ENCODE assay signal across 9 cellular contexts in the genomic region with DNA sequence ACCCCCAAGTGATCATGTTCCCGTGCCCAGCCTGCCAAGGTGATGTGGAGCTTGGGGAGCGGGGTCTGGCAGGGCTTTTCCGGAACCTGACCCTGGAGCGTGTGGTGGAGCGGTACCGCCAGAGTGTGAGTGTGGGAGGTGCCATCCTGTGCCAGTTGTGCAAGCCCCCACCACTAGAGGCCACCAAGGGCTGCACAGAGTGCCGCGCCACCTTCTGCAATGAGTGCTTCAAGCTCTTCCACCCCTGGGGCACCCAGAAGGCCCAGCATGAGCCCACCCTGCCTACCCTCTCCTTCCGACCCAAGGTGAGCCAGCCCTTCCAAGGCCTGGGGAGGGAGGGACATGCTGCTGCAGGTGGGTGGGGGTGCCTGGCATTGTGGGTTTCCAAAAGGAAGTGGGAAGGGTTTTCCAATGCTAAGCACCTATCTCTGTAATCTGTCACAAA. TPM values are rescaled to one million over a fixed set of nuclear protein-coding genes. Genes with fewer than 3 reads are reported as not detected.
A peak's percentile ranks its signal among the peaks of the same experiment; 100 is the strongest.
DNase-seq lines count a peak whose midpoint lies in the region; ATAC-seq and TF ChIP-seq lines count a peak whose summit lies in the region.
"Had no signal": no experiment of that assay in that cellular context is flagged by ENCODE, and none has a peak within 500 bp of the region (broad histone marks: within the 10 kb centered on the region; RNA-seq: fewer than 3 reads in every experiment).

No MANE protein-coding gene starts in this region.

- no peaks in the 10 kb centered on the region for H4K20me1 ChIP-seq in SK-N-SH (ENCODE audit: insufficient read depth)
- H4K20me1 ChIP-seq in MM.1S (ENCODE audit: insufficient read depth, low read length): no peaks in the 10 kb centered on the region

- peaks cover 0 to 33% of the 10 kb centered on the region in 2 experiments; a peak in 3 of 4 replicates for H3K4me1 ChIP-seq in SK-N-SH (ENCODE audit: control insufficient read depth in 1 of 2, insufficient read depth in 2 of 2, low read depth in 1 of 2, low read length in 1 of 2)
- peaks cover 21% of the 10 kb centered on the region for H3K4me1 ChIP-seq in MM.1S (ENCODE audit: low read length)
- H3K4me1 ChIP-seq in spleen: peaks cover 11 to 81% (median 48%) of the 10 kb centered on the region in 6 donors
- H3K4me1 ChIP-seq: HAP-1 had no signal

- CTCF ChIA-PET in SK-N-SH (lab: Yijun Ruan, JAX): interaction anchor here (0.6 to 14.8 kb wide), 16 partner anchors 10 to 97 kb away, joined by 3 to 496 read pairs (median 10); a partner anchor contains a TSS

- POLR2A ChIA-PET in SK-N-SH (lab: Yijun Ruan, JAX): interaction anchor here (2.0 to 2.8 kb wide), 3 partner anchors 9 to 31 kb away, joined by 7 to 27 read pairs (median 9); a partner anchor contains a TSS

- H2AFZ ChIP-seq in SK-N-SH (ENCODE audit: low read depth) (no peak overlapping the region), MM.1S (ENCODE audit: low read length) (no peak overlapping the region)

- ATAC-seq in SK-N-SH treated with all-trans-retinoic acid at 6 μM for 48 hours: no peak
- no peak for ATAC-seq in GM21367 (IDR thresholded peaks at IDR 0.05; ENCODE audit: unreplicated experiment)
- no peak for ATAC-seq in HG03025 (IDR thresholded peaks at IDR 0.05; ENCODE audit: low FRiP score, unreplicated experiment)
- ATAC-seq in HG02759 (IDR thresholded peaks at IDR 0.05; ENCODE audit: unreplicated experiment): no peak

- TF ChIP-seq RAD21 in SK-N-SH (IDR thresholded peaks at IDR 0.05; ENCODE audit: low read length): no peak

- H3K27me3 ChIP-seq in SK-N-SH (ENCODE audit: insufficient read depth) (no peaks in the 10 kb centered on the region), MM.1S (replicated peaks; ENCODE audit: insufficient read depth, low read length) (peaks cover 47% of the 10 kb centered on the region), spleen (replicated peaks in 1 of 7) (peaks cover 0 to 25% (median 15%) of the 10 kb centered on the region in 7 donors)

- no peaks in the 10 kb centered on the region for H3K9me3 Mint-ChIP-seq in activated T-helper 2 cell treated with anti-CD3 and anti-CD28 coated beads, Interferon-gamma antibody, Interleukin-2, Interleukin-4, amounts not matched to agents 10 μg/mL and 5 μg/mL and 100 μg/mL, durations not matched to agents 14 hours and 24 hours and 36 hours

- TF ChIP-seq POLR2A in spleen (IDR thresholded peaks at IDR 0.05): no peak

- peak overlapping the region in 1 of 2 experiments; percentile 92; a peak in 2 of 4 replicates for H3K27ac ChIP-seq in SK-N-SH (ENCODE audit: low read depth in 2 of 2, low read length in 1 of 2)
- no peak overlapping the region for H3K27ac ChIP-seq in MM.1S (ENCODE audit: low read length)
- peak overlapping the region in 1 of 8 donors; percentile 34 for H3K27ac ChIP-seq in spleen

- H3K27me3 Mint-ChIP-seq in activated T-helper 2 cell treated with anti-CD3 and anti-CD28 coated beads, Interferon-gamma antibody, Interleukin-2, Interleukin-4, amounts not matched to agents 10 μg/mL and 5 μg/mL and 100 μg/mL, durations not matched to agents 14 hours and 24 hours and 36 hours (ENCODE audit: low read depth): no peaks in the 10 kb centered on the region

- 100% methylated on average over 3 of the region's 9 CpGs for WGBS in SK-N-SH (ENCODE audit: low lambda C conversion rate)
- WGBS in spleen, 5 donors: 62 to 84% (median 68%) methylated on average over 8 to 9 of the region's 9 CpGs

- intact Hi-C loops in activated T-helper 2 cell treated with anti-CD3 and anti-CD28 coated beads, Interferon-gamma antibody, Interleukin-2, Interleukin-4, amounts not matched to agents 10 μg/mL and 5 μg/mL and 100 μg/mL, durations not matched to agents 14 hours and 24 hours and 36 hours (cut with micrococcal nuclease): loop anchor here (1.0 to 2.0 kb wide), 2 partner anchors 17 to 50 kb away; no protein-coding TSS in a partner anchor
- intact Hi-C loops in spleen (cut with DNase I; ENCODE audit: low total_unique reads): loop anchor here (10.0 kb wide), 1 partner anchor 49 kb away; no protein-coding TSS in a partner anchor

- TF ChIP-seq CTCF in SK-N-SH (IDR thresholded peaks at IDR 0.05): no peak; the same call in 1 of the 2 replicates
- TF ChIP-seq CTCF in MM.1S (IDR thresholded peaks at IDR 0.05; ENCODE audit: low read length): peak; percentile 24
- TF ChIP-seq CTCF in spleen (IDR thresholded peaks at IDR 0.05 in 8 of 11, conservative IDR thresholded peaks at IDR 0.05 in 3 of 11): no peak

- H3K79me2 ChIP-seq in SK-N-SH (ENCODE audit: insufficient read depth): peaks cover 33% of the 10 kb centered on the region
- peaks cover 18% of the 10 kb centered on the region for H3K79me2 ChIP-seq in MM.1S (ENCODE audit: low read length)

- H3K9me3 ChIP-seq in SK-N-SH (no peaks in the 10 kb centered on the region), MM.1S (replicated peaks; ENCODE audit: insufficient read depth, low read length) (no peaks in the 10 kb centered on the region), spleen (no peaks in the 10 kb centered on the region)
- H3K9me3 ChIP-seq: HAP-1 had no signal

- H3K4me3 ChIP-seq in SK-N-SH (ENCODE audit: low read depth in 2 of 2, low read length in 1 of 2) (no peak overlapping the region), MM.1S (ENCODE audit: low read length) (no peak overlapping the region), spleen (no peak overlapping the region)
- H3K4me3 ChIP-seq: HAP-1 had no signal

- peak overlapping the region; percentile 94; the same call in 1 of the 2 replicates for H3K4me2 ChIP-seq in SK-N-SH
- no peak overlapping the region for H3K4me2 ChIP-seq in MM.1S (ENCODE audit: low read depth, low read length)

- H3K9ac ChIP-seq in SK-N-SH (no peak overlapping the region), MM.1S (ENCODE audit: low read length) (no peak overlapping the region)

- H3K4me1 Mint-ChIP-seq in activated T-helper 2 cell treated with anti-CD3 and anti-CD28 coated beads, Interferon-gamma antibody, Interleukin-2, Interleukin-4, amounts not matched to agents 10 μg/mL and 5 μg/mL and 100 μg/mL, durations not matched to agents 14 hours and 24 hours and 36 hours (ENCODE audit: low read depth): peaks cover 38% of the 10 kb centered on the region

- TF ChIP-seq EP300 in SK-N-SH (IDR thresholded peaks at IDR 0.05; ENCODE audit: borderline replicate concordance in 1 of 2, low read depth in 1 of 2, low read length in 1 of 2): no peak

- peak; percentile 43 for DNase-seq in SK-N-SH
- DNase-seq in MM.1S: peak; percentile 42
- DNase-seq in activated T-helper 2 cell treated with anti-CD3 and anti-CD28 coated beads, Interferon-gamma antibody, Interleukin-2, Interleukin-4, amounts not matched to agents 10 μg/mL and 5 μg/mL and 100 μg/mL, durations not matched to agents 14 hours and 24 hours and 36 hours (ENCODE audit: low spot score): no peak
- peak; percentile 75 for DNase-seq in spleen

- no peak overlapping the region for H3K27ac Mint-ChIP-seq in activated T-helper 2 cell treated with anti-CD3 and anti-CD28 coated beads, Interferon-gamma antibody, Interleukin-2, Interleukin-4, amounts not matched to agents 10 μg/mL and 5 μg/mL and 100 μg/mL, durations not matched to agents 14 hours and 24 hours and 36 hours

- H3F3A ChIP-seq in SK-N-SH (replicated peaks; ENCODE audit: insufficient read depth): peaks cover 29% of the 10 kb centered on the region
- no peaks in the 10 kb centered on the region for H3F3A ChIP-seq in MM.1S (ENCODE audit: insufficient read depth, low read length)

- peaks cover 39% of the 10 kb centered on the region for H3K36me3 Mint-ChIP-seq in activated T-helper 2 cell treated with anti-CD3 and anti-CD28 coated beads, Interferon-gamma antibody, Interleukin-2, Interleukin-4, amounts not matched to agents 10 μg/mL and 5 μg/mL and 100 μg/mL, durations not matched to agents 14 hours and 24 hours and 36 hours (ENCODE audit: low read depth)

- H3K9me2 ChIP-seq in SK-N-SH: no peaks in the 10 kb centered on the region
- H3K9me2 ChIP-seq in MM.1S (replicated peaks; ENCODE audit: insufficient read depth, low read length): no peaks in the 10 kb centered on the region

- H3K36me3 ChIP-seq in SK-N-SH (replicated peaks in 1 of 2; ENCODE audit: control insufficient read depth in 1 of 2, insufficient read depth in 2 of 2, low read length in 1 of 2): peaks cover 25 to 35% of the 10 kb centered on the region in 2 experiments
- no peaks in the 10 kb centered on the region for H3K36me3 ChIP-seq in MM.1S (replicated peaks; ENCODE audit: insufficient read depth, low read length)
- H3K36me3 ChIP-seq in spleen: peaks cover 0 to 28% (median 0%) of the 10 kb centered on the region in 6 donors

- H3K4me3 Mint-ChIP-seq in activated T-helper 2 cell treated with anti-CD3 and anti-CD28 coated beads, Interferon-gamma antibody, Interleukin-2, Interleukin-4, amounts not matched to agents 10 μg/mL and 5 μg/mL and 100 μg/mL, durations not matched to agents 14 hours and 24 hours and 36 hours (ENCODE audit: low read depth): peak overlapping the region; percentile 59

RNA-seq across cellular contexts. Expression of a gene that starts 2.3 kb away (rescaled TPM):
- polyA plus RNA-seq in SK-N-SH (2012; rRNA removed) (12.3 and 12.7 TPM in 2 replicates), spleen (under 1 TPM; 0.35 to 0.77 (median 0.46) TPM)
- polyA plus RNA-seq in SK-N-SH (2012; cell fraction: cytosol; rRNA removed): 3.4 and 6.0 TPM in 2 replicates
- polyA plus RNA-seq in SK-N-SH (2012; cell fraction: nucleus; rRNA removed): 58.4 and 75.1 TPM in 2 replicates
- 10.7 and 11.5 TPM in 2 replicates for total RNA-seq in activated T-helper 2 cell treated with anti-CD3 and anti-CD28 coated beads, Interferon-gamma antibody, Interleukin-2, Interleukin-4, amounts not matched to agents 10 μg/mL and 5 μg/mL and 100 μg/mL, durations not matched to agents 14 hours and 24 hours and 36 hours
- 1 to 10 TPM in 6 of 7 donors, under 1 TPM in 1; 0.83 to 3.6 (median 1.6) TPM for total RNA-seq in spleen

RNA-seq across cellular contexts. Expression of a gene that starts 2.8 kb away (rescaled TPM):
- polyA plus RNA-seq in SK-N-SH (2012; rRNA removed) (203 and 238 TPM in 2 replicates), spleen (100 to 1,000 TPM; 193 to 203 (median 200) TPM)
- polyA plus RNA-seq in SK-N-SH (2012; cell fraction: cytosol; rRNA removed): 133 and 181 TPM in 2 replicates
- polyA plus RNA-seq in SK-N-SH (2012; cell fraction: nucleus; rRNA removed): 254 and 311 TPM in 2 replicates
- total RNA-seq in activated T-helper 2 cell treated with anti-CD3 and anti-CD28 coated beads, Interferon-gamma antibody, Interleukin-2, Interleukin-4, amounts not matched to agents 10 μg/mL and 5 μg/mL and 100 μg/mL, durations not matched to agents 14 hours and 24 hours and 36 hours: 237 and 247 TPM in 2 replicates
- 100 to 1,000 TPM; 113 to 154 (median 136) TPM for total RNA-seq in spleen

RNA-seq across cellular contexts. Expression of a gene that starts 31.7 kb away (rescaled TPM):
- 124 and 162 TPM in 2 replicates for polyA plus RNA-seq in SK-N-SH (2012; rRNA removed)
- 61.2 and 79.2 TPM in 2 replicates for polyA plus RNA-seq in SK-N-SH (2012; cell fraction: cytosol; rRNA removed)
- polyA plus RNA-seq in SK-N-SH (2012; cell fraction: nucleus; rRNA removed): 430 and 590 TPM in 2 replicates
- total RNA-seq in activated T-helper 2 cell treated with anti-CD3 and anti-CD28 coated beads, Interferon-gamma antibody, Interleukin-2, Interleukin-4, amounts not matched to agents 10 μg/mL and 5 μg/mL and 100 μg/mL, durations not matched to agents 14 hours and 24 hours and 36 hours: 10.4 and 13.1 TPM in 2 replicates
- total RNA-seq in spleen: 10 to 100 TPM; 14.3 to 22.6 (median 20.5) TPM
- polyA plus RNA-seq in spleen: 10 to 100 TPM; 10.2 to 31.2 (median 27.7) TPM

RNA-seq across cellular contexts. Expression of a gene that starts 32.5 kb away (rescaled TPM):
- polyA plus RNA-seq in SK-N-SH (2012; rRNA removed) (79.1 TPM in 2 replicates), spleen (10 to 100 TPM; 43.7 to 48.4 (median 44.5) TPM)
- polyA plus RNA-seq in SK-N-SH (2012; cell fraction: cytosol; rRNA removed): 38.5 and 57.4 TPM in 2 replicates
- 75.0 and 79.6 TPM in 2 replicates for polyA plus RNA-seq in SK-N-SH (2012; cell fraction: nucleus; rRNA removed)
- 58.6 and 64.0 TPM in 2 replicates for total RNA-seq in activated T-helper 2 cell treated with anti-CD3 and anti-CD28 coated beads, Interferon-gamma antibody, Interleukin-2, Interleukin-4, amounts not matched to agents 10 μg/mL and 5 μg/mL and 100 μg/mL, durations not matched to agents 14 hours and 24 hours and 36 hours
- total RNA-seq in spleen: 10 to 100 TPM; 28.2 to 40.9 (median 33.2) TPM

RNA-seq across cellular contexts. Expression of a gene that starts 35.6 kb away (rescaled TPM):
- polyA plus RNA-seq in SK-N-SH (2012; rRNA removed) (307 and 317 TPM in 2 replicates), spleen (100 to 1,000 TPM; 205 to 262 (median 229) TPM)
- polyA plus RNA-seq in SK-N-SH (2012; cell fraction: cytosol; rRNA removed): 125 and 194 TPM in 2 replicates
- polyA plus RNA-seq in SK-N-SH (2012; cell fraction: nucleus; rRNA removed): 90.2 and 194 TPM in 2 replicates
- total RNA-seq in activated T-helper 2 cell treated with anti-CD3 and anti-CD28 coated beads, Interferon-gamma antibody, Interleukin-2, Interleukin-4, amounts not matched to agents 10 μg/mL and 5 μg/mL and 100 μg/mL, durations not matched to agents 14 hours and 24 hours and 36 hours: 49.0 and 51.0 TPM in 2 replicates
- 10 to 100 TPM; 25.0 to 62.4 (median 49.9) TPM for total RNA-seq in spleen
